1 cellular context compared by ENCODE assay signal in genomic region chr6:71404145-71404966, GRCh38.
TF ChIP-seq lines count a peak whose summit lies in the region.

No MANE protein-coding gene starts in this region.

TF ChIP-seq in HepG2, 621 proteins besides CTCF, POLR2A, EP300 and RAD21 (continued from another document):
- TF ChIP-seq ZBTB40 (IDR thresholded peaks at IDR 0.05) (peak; percentile 33; the same call in 1 of the 2 replicates), ZBTB40 (CRISPR knock-in tag; IDR thresholded peaks at IDR 0.05) (no peak), HNF4A (CRISPR knock-in tag; IDR thresholded peaks at IDR 0.05) (0 out of 2 replicates have a peak, but pooled peaks have one; percentile 17), MAFK (conservative IDR thresholded peaks at IDR 0.05 in 1 of 2, IDR thresholded peaks at IDR 0.05 in 1 of 2; ENCODE audit: low read length in 2 of 2) (peak; percentile 6 to 14; a peak in 1 of 4 replicates), SOX13 (IDR thresholded peaks at IDR 0.05) (no peak), SOX13 (CRISPR knock-in tag; conservative IDR thresholded peaks at IDR 0.05 in 1 of 2, IDR thresholded peaks at IDR 0.05 in 1 of 2) (peak in 1 of 2 experiments; percentile 57; a peak in 1 of 4 replicates), SP140L (CRISPR knock-in tag; IDR thresholded peaks at IDR 0.05; ENCODE audit: borderline replicate concordance) (no peak)
